Comparison of ENCODE assay signal across 1 cellular context in the genomic region with DNA sequence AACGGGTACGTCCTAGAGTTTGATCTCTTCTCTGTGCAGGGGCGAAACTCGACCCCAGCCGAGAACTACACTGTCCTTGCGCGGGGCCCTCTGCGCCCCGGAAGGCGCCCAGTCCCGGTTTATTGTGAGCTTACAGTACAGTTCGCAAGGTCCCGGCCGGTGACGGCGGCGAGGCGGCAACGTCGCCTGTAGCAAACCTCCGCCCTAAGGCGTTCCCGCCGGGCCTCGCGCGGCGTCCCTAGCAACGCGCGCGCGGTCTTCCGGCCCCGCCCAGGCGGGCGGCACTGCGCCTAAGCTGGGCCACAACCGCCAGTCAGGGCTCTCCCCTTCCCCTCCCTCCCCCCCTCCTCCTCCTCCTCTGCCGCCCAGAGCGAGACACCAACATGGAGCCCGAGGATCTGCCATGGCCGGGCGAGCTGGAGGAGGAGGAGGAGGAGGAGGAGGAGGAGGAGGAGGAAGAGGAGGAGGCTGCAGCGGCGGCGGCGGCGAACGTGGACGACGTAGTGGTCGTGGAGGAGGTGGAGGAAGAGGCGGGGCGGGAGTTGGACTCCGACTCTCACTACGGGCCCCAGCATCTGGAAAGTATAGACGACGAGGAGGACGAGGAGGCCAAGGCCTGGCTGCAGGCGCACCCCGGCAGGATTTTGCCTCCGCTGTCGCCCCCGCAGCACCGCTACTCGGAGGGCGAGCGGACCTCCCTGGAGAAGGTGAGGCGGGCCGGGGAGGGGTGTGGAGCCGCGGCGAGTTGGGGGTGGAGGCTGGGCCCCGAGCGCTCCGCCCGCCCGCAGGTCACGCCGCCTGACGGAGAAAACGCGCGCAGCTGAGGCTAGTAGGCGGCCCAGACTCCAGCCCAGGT.
TF ChIP-seq lines count a peak whose summit lies in the region.

A gene with protein sequence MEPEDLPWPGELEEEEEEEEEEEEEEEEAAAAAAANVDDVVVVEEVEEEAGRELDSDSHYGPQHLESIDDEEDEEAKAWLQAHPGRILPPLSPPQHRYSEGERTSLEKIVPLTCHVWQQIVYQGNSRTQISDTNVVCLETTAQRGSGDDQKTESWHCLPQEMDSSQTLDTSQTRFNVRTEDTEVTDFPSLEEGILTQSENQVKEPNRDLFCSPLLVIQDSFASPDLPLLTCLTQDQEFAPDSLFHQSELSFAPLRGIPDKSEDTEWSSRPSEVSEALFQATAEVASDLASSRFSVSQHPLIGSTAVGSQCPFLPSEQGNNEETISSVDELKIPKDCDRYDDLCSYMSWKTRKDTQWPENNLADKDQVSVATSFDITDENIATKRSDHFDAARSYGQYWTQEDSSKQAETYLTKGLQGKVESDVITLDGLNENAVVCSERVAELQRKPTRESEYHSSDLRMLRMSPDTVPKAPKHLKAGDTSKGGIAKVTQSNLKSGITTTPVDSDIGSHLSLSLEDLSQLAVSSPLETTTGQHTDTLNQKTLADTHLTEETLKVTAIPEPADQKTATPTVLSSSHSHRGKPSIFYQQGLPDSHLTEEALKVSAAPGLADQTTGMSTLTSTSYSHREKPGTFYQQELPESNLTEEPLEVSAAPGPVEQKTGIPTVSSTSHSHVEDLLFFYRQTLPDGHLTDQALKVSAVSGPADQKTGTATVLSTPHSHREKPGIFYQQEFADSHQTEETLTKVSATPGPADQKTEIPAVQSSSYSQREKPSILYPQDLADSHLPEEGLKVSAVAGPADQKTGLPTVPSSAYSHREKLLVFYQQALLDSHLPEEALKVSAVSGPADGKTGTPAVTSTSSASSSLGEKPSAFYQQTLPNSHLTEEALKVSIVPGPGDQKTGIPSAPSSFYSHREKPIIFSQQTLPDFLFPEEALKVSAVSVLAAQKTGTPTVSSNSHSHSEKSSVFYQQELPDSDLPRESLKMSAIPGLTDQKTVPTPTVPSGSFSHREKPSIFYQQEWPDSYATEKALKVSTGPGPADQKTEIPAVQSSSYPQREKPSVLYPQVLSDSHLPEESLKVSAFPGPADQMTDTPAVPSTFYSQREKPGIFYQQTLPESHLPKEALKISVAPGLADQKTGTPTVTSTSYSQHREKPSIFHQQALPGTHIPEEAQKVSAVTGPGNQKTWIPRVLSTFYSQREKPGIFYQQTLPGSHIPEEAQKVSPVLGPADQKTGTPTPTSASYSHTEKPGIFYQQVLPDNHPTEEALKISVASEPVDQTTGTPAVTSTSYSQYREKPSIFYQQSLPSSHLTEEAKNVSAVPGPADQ (N-terminal part only) (plus strand): TSS at position 351 of the 856 bp plus-strand sequence. CDS start 33 bp downstream, at position 384.

TF ChIP-seq in HCT116, 20 proteins besides CTCF, POLR2A, EP300 and RAD21 (continued from another document):
- TF ChIP-seq REST (IDR thresholded peaks at IDR 0.05; ENCODE audit: low read depth), result no peak
- peak; percentile 72 for TF ChIP-seq ZFX (IDR thresholded peaks at IDR 0.05)
- no peak for TF ChIP-seq ZNF274 (IDR thresholded peaks at IDR 0.05; ENCODE audit: low read depth, low read length)
- TF ChIP-seq, protein P1, sequence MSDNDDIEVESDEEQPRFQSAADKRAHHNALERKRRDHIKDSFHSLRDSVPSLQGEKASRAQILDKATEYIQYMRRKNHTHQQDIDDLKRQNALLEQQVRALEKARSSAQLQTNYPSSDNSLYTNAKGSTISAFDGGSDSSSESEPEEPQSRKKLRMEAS (IDR thresholded peaks at IDR 0.05), result peak; percentile 78
- TF ChIP-seq CBX3 (IDR thresholded peaks at IDR 0.05; ENCODE audit: low read depth), result no peak
- TF ChIP-seq EZH2phosphoT487 (IDR thresholded peaks at IDR 0.05; ENCODE audit: borderline replicate concordance), result no peak
- TF ChIP-seq YY1 (IDR thresholded peaks at IDR 0.05; ENCODE audit: extremely low read depth, insufficient replicate concordance, low read depth, low read length), result peak; percentile 70
- TF ChIP-seq POLR2AphosphoS5 (IDR thresholded peaks at IDR 0.05; ENCODE audit: low read depth, low read length), result peak; percentile 87
